Comparison of ENCODE assay signal across 16 cellular contexts in the genomic region with DNA sequence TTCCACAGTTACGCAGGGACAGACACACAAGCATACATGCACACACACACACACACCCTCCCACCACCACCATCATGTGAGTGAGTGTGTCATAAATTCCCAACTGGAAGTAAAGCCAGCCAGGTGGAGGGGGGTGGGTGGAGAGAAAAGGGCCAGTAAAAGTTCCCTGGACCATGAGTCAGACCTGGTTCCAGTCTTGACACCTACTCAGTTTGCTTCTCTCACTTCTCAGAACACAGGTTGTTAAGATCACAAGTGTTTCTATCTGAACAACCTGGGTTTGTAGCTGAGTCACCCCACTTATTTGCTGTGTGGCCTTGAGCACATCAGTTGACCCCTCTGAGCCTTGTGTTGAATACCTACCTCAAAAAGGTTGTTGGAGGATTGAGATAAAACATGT. TPM values are rescaled to one million over a fixed set of nuclear protein-coding genes. Genes with fewer than 3 reads are reported as not detected.
DNase-seq lines count a peak whose midpoint lies in the region; ATAC-seq and TF ChIP-seq lines count a peak whose summit lies in the region.
"Had no signal": no experiment of that assay in that cellular context is flagged by ENCODE, and none has a peak within 500 bp of the region (broad histone marks: within the 10 kb centered on the region; RNA-seq: fewer than 3 reads in every experiment).

No MANE protein-coding gene starts in this region.

- intact Hi-C loops in activated CD8-positive, alpha-beta T cell treated with anti-CD3 and anti-CD28 coated beads for 36 hours (cut with micrococcal nuclease), result loop anchor here (5.0 kb wide), 1 partner anchor 47 kb away; no protein-coding TSS in a partner anchor

- POLR2A ChIA-PET in activated CD8-positive, alpha-beta T cell treated with anti-CD3 and anti-CD28 coated beads for 36 hours (lab: Charles Lee), result interaction anchor here (0.8 to 1.8 kb wide), 2 partner anchors 10 to 52 kb away, joined by 3 to 8 read pairs; a partner anchor contains a TSS
- POLR2A ChIA-PET in activated CD8-positive, alpha-beta T cell treated with anti-CD3 and anti-CD28 coated beads, Interleukin-2, amount 10 ng/mL, durations not matched to agents 7 days and 5 days (lab: Charles Lee), result no interaction called here

- no peaks in the 10 kb centered on the region for H3K9me3 Mint-ChIP-seq in activated CD8-positive, alpha-beta T cell treated with anti-CD3 and anti-CD28 coated beads for 36 hours
- H3K9me3 Mint-ChIP-seq in activated CD8-positive, alpha-beta T cell treated with anti-CD3 and anti-CD28 coated beads, Interleukin-2, amount 10 ng/mL, durations not matched to agents 7 days and 5 days (ENCODE audit: insufficient read depth), result no peaks in the 10 kb centered on the region
- H3K9me3 Mint-ChIP-seq in glutamatergic neuron (ENCODE audit: unreplicated experiment), result peaks cover 6% of the 10 kb centered on the region
- H3K9me3 Mint-ChIP-seq: activated T-helper 2 cell treated with anti-CD3 and anti-CD28 coated beads, Interferon-gamma antibody, Interleukin-2, Interleukin-4, amounts not matched to agents 10 μg/mL and 5 μg/mL and 100 μg/mL, durations not matched to agents 14 hours and 24 hours and 36 hours; type B pancreatic cell had no signal

- H3K27ac Mint-ChIP-seq in activated CD8-positive, alpha-beta T cell treated with anti-CD3 and anti-CD28 coated beads for 36 hours, result no peak overlapping the region
- H3K27ac Mint-ChIP-seq in activated CD8-positive, alpha-beta T cell treated with anti-CD3 and anti-CD28 coated beads, Interleukin-2, amount 10 ng/mL, durations not matched to agents 7 days and 5 days, result no peak overlapping the region
- no peak overlapping the region for H3K27ac Mint-ChIP-seq in glutamatergic neuron (ENCODE audit: unreplicated experiment)
- H3K27ac Mint-ChIP-seq: activated T-helper 2 cell treated with anti-CD3 and anti-CD28 coated beads, Interferon-gamma antibody, Interleukin-2, Interleukin-4, amounts not matched to agents 10 μg/mL and 5 μg/mL and 100 μg/mL, durations not matched to agents 14 hours and 24 hours and 36 hours; type B pancreatic cell had no signal

- no peak for TF ChIP-seq CTCF in activated CD8-positive, alpha-beta T cell treated with anti-CD3 and anti-CD28 coated beads for 36 hours (IDR thresholded peaks at IDR 0.05)
- TF ChIP-seq CTCF in GM12865 (IDR thresholded peaks at IDR 0.05; ENCODE audit: insufficient read depth, low read depth, low read length, missing control alignments) (no peak), glutamatergic neuron (IDR thresholded peaks at IDR 0.05; ENCODE audit: partially characterized antibody, unreplicated experiment) (no peak)

- CTCF ChIA-PET in activated CD8-positive, alpha-beta T cell treated with anti-CD3 and anti-CD28 coated beads for 36 hours (lab: Charles Lee), result interaction anchor here (1.2 kb wide), 1 partner anchor 46 kb away, joined by 3 read pairs; no protein-coding TSS in a partner anchor
- CTCF ChIA-PET in activated CD8-positive, alpha-beta T cell treated with anti-CD3 and anti-CD28 coated beads, Interleukin-2, amount 10 ng/mL, durations not matched to agents 7 days and 5 days (lab: Charles Lee), result interaction anchor here (1.3 kb wide), 1 partner anchor 10 kb away, joined by 4 read pairs; a partner anchor contains a TSS

- H3K4me3 ChIP-seq in GM12865 (ENCODE audit: low read depth, low read length), result no peak overlapping the region
- H3K4me3 ChIP-seq: body of pancreas, SK-N-MC had no signal

- H3K4me3 Mint-ChIP-seq in activated CD8-positive, alpha-beta T cell treated with anti-CD3 and anti-CD28 coated beads for 36 hours, result no peak overlapping the region
- no peak overlapping the region for H3K4me3 Mint-ChIP-seq in activated CD8-positive, alpha-beta T cell treated with anti-CD3 and anti-CD28 coated beads, Interleukin-2, amount 10 ng/mL, durations not matched to agents 7 days and 5 days
- no peak overlapping the region for H3K4me3 Mint-ChIP-seq in glutamatergic neuron (ENCODE audit: unreplicated experiment)
- H3K4me3 Mint-ChIP-seq: type B pancreatic cell had no signal

- ATAC-seq in activated CD8-positive, alpha-beta T cell treated with anti-CD3 and anti-CD28 coated beads for 36 hours, result peak; percentile 90
- ATAC-seq in activated CD8-positive, alpha-beta T cell treated with anti-CD3 and anti-CD28 coated beads, Interleukin-2, amount 10 ng/mL, durations not matched to agents 7 days and 5 days, result no peak
- no peak for ATAC-seq in HG02798 (IDR thresholded peaks at IDR 0.05; ENCODE audit: poor library complexity, unreplicated experiment)
- ATAC-seq: body of pancreas had no signal

- H3K27me3 Mint-ChIP-seq in activated CD8-positive, alpha-beta T cell treated with anti-CD3 and anti-CD28 coated beads for 36 hours, result peaks cover 23% of the 10 kb centered on the region
- peaks cover 39% of the 10 kb centered on the region for H3K27me3 Mint-ChIP-seq in activated CD8-positive, alpha-beta T cell treated with anti-CD3 and anti-CD28 coated beads, Interleukin-2, amount 10 ng/mL, durations not matched to agents 7 days and 5 days (ENCODE audit: low read depth)
- peaks cover 15% of the 10 kb centered on the region for H3K27me3 Mint-ChIP-seq in glutamatergic neuron (ENCODE audit: unreplicated experiment)

- H3K4me1 Mint-ChIP-seq in activated CD8-positive, alpha-beta T cell treated with anti-CD3 and anti-CD28 coated beads for 36 hours (ENCODE audit: low read depth), result peaks cover 19% of the 10 kb centered on the region
- peaks cover 7% of the 10 kb centered on the region for H3K4me1 Mint-ChIP-seq in activated CD8-positive, alpha-beta T cell treated with anti-CD3 and anti-CD28 coated beads, Interleukin-2, amount 10 ng/mL, durations not matched to agents 7 days and 5 days (ENCODE audit: low read depth)
- H3K4me1 Mint-ChIP-seq in glutamatergic neuron (ENCODE audit: low read depth, unreplicated experiment), result no peaks in the 10 kb centered on the region

- peak; percentile 54 for DNase-seq in activated CD8-positive, alpha-beta T cell treated with anti-CD3 and anti-CD28 coated beads for 36 hours
- no peak for DNase-seq in activated CD8-positive, alpha-beta T cell treated with anti-CD3 and anti-CD28 coated beads, Interleukin-2, amount 10 ng/mL, durations not matched to agents 7 days and 5 days
- DNase-seq in GM12865 (ENCODE audit: low read depth) (peak; percentile 31), mesenteric fat pad (ENCODE audit: low spot score) (peak; percentile 16), glutamatergic neuron (no peak), pons (ENCODE audit: low spot score) (no peak)
- peak; percentile 60 for DNase-seq in activated T-cell treated with anti-CD3 and anti-CD28 coated beads, Interleukin-2, amount 50 U/mL, for 48 hours
- DNase-seq: body of pancreas; DMS 273 treated with DMSO at 0.1 percent for 48 hours; effector CD8-positive, alpha-beta T cell; foreskin fibroblast; mesenchymal stem cell had no signal

- no peaks in the 10 kb centered on the region for H3K36me3 Mint-ChIP-seq in activated CD8-positive, alpha-beta T cell treated with anti-CD3 and anti-CD28 coated beads for 36 hours (ENCODE audit: low read depth)
- no peaks in the 10 kb centered on the region for H3K36me3 Mint-ChIP-seq in activated CD8-positive, alpha-beta T cell treated with anti-CD3 and anti-CD28 coated beads, Interleukin-2, amount 10 ng/mL, durations not matched to agents 7 days and 5 days (ENCODE audit: low read depth)
- H3K36me3 Mint-ChIP-seq in glutamatergic neuron (ENCODE audit: unreplicated experiment), result no peaks in the 10 kb centered on the region
- H3K36me3 Mint-ChIP-seq: type B pancreatic cell had no signal

RNA-seq across cellular contexts. Expression of a gene that starts 9.6 kb away (rescaled TPM):
- not detected for total RNA-seq in activated CD8-positive, alpha-beta T cell treated with anti-CD3 and anti-CD28 coated beads for 36 hours
- not detected for total RNA-seq in activated CD8-positive, alpha-beta T cell treated with anti-CD3 and anti-CD28 coated beads, Interleukin-2, amount 10 ng/mL, durations not matched to agents 7 days and 5 days
- not detected for total RNA-seq in mesenteric fat pad
- 4.8 TPM for total RNA-seq in glutamatergic neuron (ENCODE audit: unreplicated experiment)

RNA-seq across cellular contexts. Expression of a gene that starts 38.4 kb away (rescaled TPM):
- total RNA-seq in activated CD8-positive, alpha-beta T cell treated with anti-CD3 and anti-CD28 coated beads for 36 hours, result 1 to 10 TPM; 1.2 to 1.4 TPM
- 1 to 10 TPM; 1.2 to 2.5 TPM for total RNA-seq in activated CD8-positive, alpha-beta T cell treated with anti-CD3 and anti-CD28 coated beads, Interleukin-2, amount 10 ng/mL, durations not matched to agents 7 days and 5 days
- total RNA-seq in mesenteric fat pad, result 1.5 TPM
- 112 TPM for total RNA-seq in glutamatergic neuron (ENCODE audit: unreplicated experiment)

RNA-seq across cellular contexts. Expression of a gene that starts 52.3 kb away (rescaled TPM):
- 10 to 100 TPM; 17.4 to 17.9 TPM for total RNA-seq in activated CD8-positive, alpha-beta T cell treated with anti-CD3 and anti-CD28 coated beads for 36 hours
- total RNA-seq in activated CD8-positive, alpha-beta T cell treated with anti-CD3 and anti-CD28 coated beads, Interleukin-2, amount 10 ng/mL, durations not matched to agents 7 days and 5 days, result 10 to 100 TPM; 19.1 to 22.2 TPM
- total RNA-seq in mesenteric fat pad, result 44.9 TPM
- total RNA-seq in glutamatergic neuron (ENCODE audit: unreplicated experiment), result 57.3 TPM

RNA-seq across cellular contexts. Expression of a gene that starts 52.7 kb away (rescaled TPM):
- 10 to 100 TPM; 36.2 to 37.1 TPM for total RNA-seq in activated CD8-positive, alpha-beta T cell treated with anti-CD3 and anti-CD28 coated beads for 36 hours
- 10 to 100 TPM; 17.1 to 17.3 TPM for total RNA-seq in activated CD8-positive, alpha-beta T cell treated with anti-CD3 and anti-CD28 coated beads, Interleukin-2, amount 10 ng/mL, durations not matched to agents 7 days and 5 days
- 16.2 TPM for total RNA-seq in mesenteric fat pad
- total RNA-seq in glutamatergic neuron (ENCODE audit: unreplicated experiment), result 14.9 TPM

Comparison
In these comparisons a context has a peak if more than half of its experiments do, and no peak if none do; other contexts are left out.
1. DNase-seq: peak in activated CD8-positive, alpha-beta T cell treated with anti-CD3 and anti-CD28 coated beads for 36 hours (single experiment), GM12865 (single experiment), activated T-cell treated with anti-CD3 and anti-CD28 coated beads, Interleukin-2, amount 50 U/mL, for 48 hours (2 of 2) and mesenteric fat pad (single experiment); none in activated CD8-positive, alpha-beta T cell treated with anti-CD3 and anti-CD28 coated beads, Interleukin-2, amount 10 ng/mL, durations not matched to agents 7 days and 5 days (single experiment), glutamatergic neuron (single experiment) and pons (single experiment).
2. RNA of a gene that starts 38.4 kb away (total RNA-seq): 112 TPM in glutamatergic neuron (single experiment); 1.2 to 2.5 TPM in activated CD8-positive, alpha-beta T cell treated with anti-CD3 and anti-CD28 coated beads, Interleukin-2, amount 10 ng/mL, durations not matched to agents 7 days and 5 days, 1.5 TPM in mesenteric fat pad (single experiment) and 1.2 to 1.4 TPM in activated CD8-positive, alpha-beta T cell treated with anti-CD3 and anti-CD28 coated beads for 36 hours; every median in the first group is over 10 times any median in the second.